17 cellular contexts compared by ENCODE assay signal in the genomic region with DNA sequence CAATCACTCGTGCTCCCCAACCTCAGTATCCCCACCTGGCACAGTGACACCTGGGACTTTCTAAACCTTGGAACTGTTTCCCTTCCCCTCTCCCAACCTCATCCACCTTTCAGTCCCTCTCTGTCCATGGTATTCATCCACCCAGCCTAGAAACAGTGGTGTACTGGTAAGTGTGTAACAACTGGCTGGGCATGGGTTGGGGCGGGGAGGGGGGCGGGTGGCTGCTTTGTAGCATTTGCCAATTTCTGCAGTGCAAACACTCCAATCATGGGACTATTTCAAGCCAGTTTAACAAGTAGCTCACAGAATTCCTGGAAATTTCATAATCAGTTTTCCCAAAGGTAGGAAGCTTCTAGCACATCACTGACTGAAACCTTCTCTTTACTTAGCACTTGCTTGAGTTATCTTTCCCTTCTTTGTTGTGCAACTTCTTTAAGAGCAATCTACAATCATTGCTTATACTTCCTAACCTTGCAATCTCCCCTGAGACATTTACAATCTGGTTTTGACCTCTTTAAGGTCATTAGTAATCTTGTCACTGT.
"Had no signal": no experiment of that assay in that cellular context is flagged by ENCODE, and none has a peak within 500 bp of the region (broad histone marks: within the 10 kb centered on the region; RNA-seq: fewer than 3 reads in every experiment).

No MANE protein-coding gene starts in this region.

- H3K4me1 ChIP-seq: esophagus squamous epithelium, parathyroid adenoma, prostate gland, suprapubic skin, thyroid gland, uterus had no signal

- DNase-seq: esophagus squamous epithelium; left colon; mesendoderm; naive B cell; occipital lobe; stimulated activated CD4-positive, alpha-beta T cell treated with anti-CD3 and anti-CD28 coated beads, Interleukin-2, amount 100 ng/mL, for 48 hours; stimulated activated CD8-positive, alpha-beta memory T cell treated with anti-CD3 and anti-CD28 coated beads, Interleukin-4, amount 100 ng/mL, for 48 hours; stimulated activated naive CD8-positive, alpha-beta T cell treated with anti-CD3 and anti-CD28 coated beads, Interleukin-15, Interleukin-2, amounts not matched to agents 100 U/mL and 50 U/mL, for 24 hours; thyroid gland; uterus had no signal

- H3K36me3 ChIP-seq: esophagus squamous epithelium, prostate gland, suprapubic skin, thyroid gland, uterus had no signal

- H3K27ac ChIP-seq: esophagus squamous epithelium, hepatocyte, parathyroid adenoma, prostate gland, suprapubic skin, thyroid gland, uterus had no signal

- ATAC-seq: stimulated activated effector memory CD8-positive, alpha-beta T cell treated with anti-CD3 and anti-CD28 coated beads, Interleukin-12 subunit alpha, Interleukin-12 subunit beta, amount 100 ng/mL, for 72 hours; stimulated activated naive CD8-positive, alpha-beta T cell treated with anti-CD3 and anti-CD28 coated beads, Interleukin-15, Interleukin-2, amounts not matched to agents 100 U/mL and 50 U/mL, for 24 hours had no signal

- H3K27me3 ChIP-seq: esophagus squamous epithelium, hepatocyte, suprapubic skin, thyroid gland, uterus had no signal

- H3K9me3 ChIP-seq: esophagus squamous epithelium, prostate gland, suprapubic skin, thyroid gland, uterus had no signal

- H3K4me3 ChIP-seq: esophagus squamous epithelium, hepatocyte, lung, prostate gland, smooth muscle cell, suprapubic skin, thyroid gland, uterus had no signal
